Comparison of ENCODE assay signal across 22 cellular contexts in the genomic region with DNA sequence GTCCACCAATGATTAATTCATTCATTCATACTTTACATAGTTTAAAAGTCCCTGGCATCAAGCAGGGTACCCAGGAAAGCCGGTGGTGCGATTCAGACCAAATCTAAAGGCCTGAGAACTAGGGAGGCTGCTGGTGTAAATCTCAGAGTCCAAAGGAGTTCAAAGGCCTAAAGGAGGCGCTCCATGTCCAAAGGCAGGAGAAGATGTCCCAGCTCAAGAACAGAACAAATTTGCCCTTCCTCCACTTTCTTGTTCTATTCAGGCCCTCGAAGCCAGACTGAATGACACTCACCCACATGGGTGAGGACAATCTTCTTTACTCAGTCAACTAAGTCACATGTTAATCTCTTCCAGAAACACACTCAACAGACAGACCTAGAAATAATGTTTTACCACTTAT.
DNase-seq lines count a peak whose midpoint lies in the region; ATAC-seq and TF ChIP-seq lines count a peak whose summit lies in the region.
"Had no signal": no experiment of that assay in that cellular context is flagged by ENCODE, and none has a peak within 500 bp of the region (broad histone marks: within the 10 kb centered on the region; RNA-seq: fewer than 3 reads in every experiment).

No MANE protein-coding gene starts in this region.

- 91 to 100% methylated on average over 3 to 4 of the region's 4 CpGs for WGBS in endodermal cell (ENCODE audit: insufficient coverage in 1 of 2, insufficient read length in 1 of 2), 2 experiments
- WGBS in mesenchymal stem cell = 94% methylated on average over 4 of the region's 4 CpGs

- H3K27me3 ChIP-seq in breast epithelium (no peaks in the 10 kb centered on the region), Panc1 (ENCODE audit: control insufficient read depth, insufficient read depth, low read length) (no peaks in the 10 kb centered on the region), endodermal cell (ENCODE audit: control insufficient read depth, insufficient read depth, low read length, poor library complexity, severe bottlenecking) (no peaks in the 10 kb centered on the region), mesenchymal stem cell (ENCODE audit: control insufficient read depth in 1 of 2, insufficient read depth in 1 of 2, low read length in 2 of 2) (no peaks in the 10 kb centered on the region)

- no peak overlapping the region for H3K23ac ChIP-seq in mesenchymal stem cell (ENCODE audit: low read length in 2 of 2)

- H3K4me3 ChIP-seq in breast epithelium (no peak overlapping the region), Panc1 (ENCODE audit: low read depth in 2 of 2, low read length in 2 of 2) (no peak overlapping the region), endodermal cell (ENCODE audit: low read length) (no peak overlapping the region), mesenchymal stem cell (ENCODE audit: insufficient read depth in 1 of 2, low read depth in 1 of 2, low read length in 2 of 2) (no peak overlapping the region)
- H3K4me3 ChIP-seq: GM23248, SK-N-MC had no signal

- H2AK5ac ChIP-seq in mesenchymal stem cell (ENCODE audit: low read length, severe bottlenecking) = no peak overlapping the region

- H3K36me3 Mint-ChIP-seq in MCF 10A (ENCODE audit: insufficient read depth, unreplicated experiment) = no peaks in the 10 kb centered on the region
- H3K36me3 Mint-ChIP-seq in endodermal cell (ENCODE audit: low read depth) = peaks cover 2% of the 10 kb centered on the region
- no peaks in the 10 kb centered on the region for H3K36me3 Mint-ChIP-seq in activated T-cell treated with anti-CD3 and anti-CD28 coated beads, Interleukin-2, amount 50 U/mL, for 4 hours (ENCODE audit: insufficient read depth)
- H3K36me3 Mint-ChIP-seq: CD4-positive, CD25-positive, alpha-beta regulatory T cell had no signal

- H3K4me2 ChIP-seq in mesenchymal stem cell (ENCODE audit: low read length, poor library complexity, severe bottlenecking) = no peak overlapping the region
- H3K4me2 ChIP-seq: KMS-11 had no signal

- H2BK5ac ChIP-seq in mesenchymal stem cell (ENCODE audit: low read depth, low read length, poor library complexity, severe bottlenecking) = no peak overlapping the region

- no peak for TF ChIP-seq CTCF in MCF 10A (IDR thresholded peaks at IDR 0.05; ENCODE audit: unreplicated experiment)
- TF ChIP-seq CTCF in breast epithelium (IDR thresholded peaks at IDR 0.05) = no peak
- TF ChIP-seq CTCF in Panc1 (IDR thresholded peaks at IDR 0.05) = 0 out of 2 replicates have a peak, but pooled peaks have one; percentile 9
- TF ChIP-seq CTCF in endodermal cell (conservative IDR thresholded peaks at IDR 0.05) = peak; percentile 39

- no peak overlapping the region for H3K14ac ChIP-seq in mesenchymal stem cell (ENCODE audit: low read length in 2 of 2)

- H3K9me3 ChIP-seq in breast epithelium (no peaks in the 10 kb centered on the region), Panc1 (ENCODE audit: control insufficient read depth, insufficient read depth, low read depth, low read length) (no peaks in the 10 kb centered on the region), endodermal cell (ENCODE audit: control insufficient read depth, low read length) (peaks cover 21% of the 10 kb centered on the region), mesenchymal stem cell (ENCODE audit: control insufficient read depth, low read length) (no peaks in the 10 kb centered on the region)

- H2BK120ac ChIP-seq in mesenchymal stem cell (ENCODE audit: low read depth, low read length) = no peak overlapping the region

- H2BK15ac ChIP-seq in mesenchymal stem cell (ENCODE audit: low read depth, poor library complexity, severe bottlenecking) = no peak overlapping the region

- no peak overlapping the region for H2AFZ ChIP-seq in mesenchymal stem cell (ENCODE audit: low read depth, low read length)
- H2AFZ ChIP-seq: GM23248 had no signal

- no peak overlapping the region for H3K4ac ChIP-seq in mesenchymal stem cell (ENCODE audit: low read depth in 1 of 2, low read length in 2 of 2)

- no peaks in the 10 kb centered on the region for H3K4me1 ChIP-seq in breast epithelium
- no peaks in the 10 kb centered on the region for H3K4me1 ChIP-seq in Panc1 (ENCODE audit: control insufficient read depth, insufficient read depth, low read length)
- peaks cover 12% of the 10 kb centered on the region for H3K4me1 ChIP-seq in endodermal cell (ENCODE audit: control insufficient read depth, insufficient read depth, low read length)
- H3K4me1 ChIP-seq in mesenchymal stem cell (ENCODE audit: control insufficient read depth, insufficient read depth, low read depth, low read length) = no peaks in the 10 kb centered on the region

- H3K36me3 ChIP-seq in breast epithelium (no peaks in the 10 kb centered on the region), Panc1 (ENCODE audit: control insufficient read depth, insufficient read depth, low read length) (no peaks in the 10 kb centered on the region), endodermal cell (ENCODE audit: control insufficient read depth, insufficient read depth, low read length) (peaks cover 5% of the 10 kb centered on the region), mesenchymal stem cell (ENCODE audit: control insufficient read depth in 1 of 2, insufficient read depth in 2 of 2, low read depth in 1 of 2, low read length in 2 of 2) (no peaks in the 10 kb centered on the region)

- H3K9me3 Mint-ChIP-seq in MCF 10A (ENCODE audit: unreplicated experiment) = no peaks in the 10 kb centered on the region
- peaks cover 12% of the 10 kb centered on the region for H3K9me3 Mint-ChIP-seq in endodermal cell
- no peaks in the 10 kb centered on the region for H3K9me3 Mint-ChIP-seq in activated T-cell treated with anti-CD3 and anti-CD28 coated beads, Interleukin-2, amount 50 U/mL, for 4 hours

- no peaks in the 10 kb centered on the region for H3K79me1 ChIP-seq in mesenchymal stem cell (replicated peaks; ENCODE audit: low read length, poor library complexity, severe bottlenecking)

- H4K8ac ChIP-seq in mesenchymal stem cell (ENCODE audit: low read length) = no peak overlapping the region

- BruUV-seq in MCF 10A (replicated peaks; lab: Mats Ljungman, UMichigan) (no TSS peak), Panc1 (replicated peaks; lab: Mats Ljungman, UMichigan) (no TSS peak)

- H3K4me3 Mint-ChIP-seq in MCF 10A (ENCODE audit: unreplicated experiment) = no peak overlapping the region
- no peak overlapping the region for H3K4me3 Mint-ChIP-seq in endodermal cell
- no peak overlapping the region for H3K4me3 Mint-ChIP-seq in activated T-cell treated with anti-CD3 and anti-CD28 coated beads, Interleukin-2, amount 50 U/mL, for 4 hours
- H3K4me3 Mint-ChIP-seq: CD4-positive, CD25-positive, alpha-beta regulatory T cell; T-helper 17 cell had no signal

- CTCF ChIA-PET in MCF 10A (lab: Yijun Ruan, JAX) = interaction anchor here (0.6 to 1.2 kb wide), 2 partner anchors 111 to 887 kb away, joined by 3 to 4 read pairs; no protein-coding TSS in a partner anchor
- CTCF ChIA-PET in Panc1 (lab: Charles Lee) = no interaction called here

- no peak overlapping the region for H3K18ac ChIP-seq in mesenchymal stem cell (ENCODE audit: low read depth in 1 of 2, low read length in 2 of 2)

- H3K27ac ChIP-seq in breast epithelium = no peak overlapping the region
- H3K27ac ChIP-seq in Panc1 (ENCODE audit: low read length) = no peak overlapping the region
- no peak overlapping the region for H3K27ac ChIP-seq in endodermal cell (ENCODE audit: low read depth, low read length)
- H3K27ac ChIP-seq in mesenchymal stem cell (ENCODE audit: low read length, poor library complexity, severe bottlenecking) = no peak overlapping the region
- H3K27ac ChIP-seq: GM23248, KMS-11, RWPE1, SK-N-MC had no signal

- ATAC-seq in Panc1 (no peak), GM19455 (IDR thresholded peaks at IDR 0.05; ENCODE audit: unreplicated experiment) (no peak)
- no peak for ATAC-seq in activated T-cell treated with anti-CD3 and anti-CD28 coated beads, Interleukin-2, amount 50 U/mL, for 4 hours
- ATAC-seq: T-helper 17 cell had no signal

- no peak overlapping the region for H2BK12ac ChIP-seq in mesenchymal stem cell (ENCODE audit: low read length in 2 of 2)

- POLR2A ChIA-PET in MCF 10A (lab: Yijun Ruan, JAX) = interaction anchor here (0.7 to 1.2 kb wide), 2 partner anchors 31 to 39 kb away, joined by 3 to 5 read pairs; no protein-coding TSS in a partner anchor
- POLR2A ChIA-PET in Panc1 (lab: Charles Lee) = no interaction called here

- in situ Hi-C loops in KBM-7 (cut with MboI; ENCODE audit: low pct_unique_long_range_greater_than_20kb, low sequenced_read_pairs) (no loop called here), Panc1 (cut with HindIII; ENCODE audit: low pct_unique_long_range_greater_than_20kb, low sequenced_read_pairs) (no loop called here)

- H3K27me3 Mint-ChIP-seq in MCF 10A (ENCODE audit: insufficient read depth, unreplicated experiment) = no peaks in the 10 kb centered on the region
- H3K27me3 Mint-ChIP-seq in endodermal cell (ENCODE audit: insufficient read depth) = no peaks in the 10 kb centered on the region
- no peaks in the 10 kb centered on the region for H3K27me3 Mint-ChIP-seq in activated T-cell treated with anti-CD3 and anti-CD28 coated beads, Interleukin-2, amount 50 U/mL, for 4 hours (ENCODE audit: low read depth)
- H3K27me3 Mint-ChIP-seq: CD4-positive, CD25-positive, alpha-beta regulatory T cell; T-helper 17 cell had no signal

- no peak for TF ChIP-seq POLR2A in breast epithelium (IDR thresholded peaks at IDR 0.05)

- peak overlapping the region; percentile 12 for H3K27ac Mint-ChIP-seq in MCF 10A (ENCODE audit: low read depth, unreplicated experiment)
- H3K27ac Mint-ChIP-seq in endodermal cell = no peak overlapping the region
- H3K27ac Mint-ChIP-seq: CD4-positive, CD25-positive, alpha-beta regulatory T cell; T-helper 17 cell had no signal

- DNase-seq in MCF 10A (ENCODE audit: unreplicated experiment) = no peak
- DNase-seq in breast epithelium (ENCODE audit: low spot score in 2 of 2) = no peak
- peak; percentile 2 for DNase-seq in KBM-7
- no peak for DNase-seq in Panc1 (ENCODE audit: low read depth, low spot score)
- peak; percentile 57 for DNase-seq in endodermal cell
- DNase-seq in mesenchymal stem cell = no peak
- DNase-seq in activated T-cell treated with anti-CD3 and anti-CD28 coated beads, Interleukin-2, amount 50 U/mL, for 4 hours = no peak
- DNase-seq: CD4-positive, CD25-positive, alpha-beta regulatory T cell; DMS153; GM23248; HCEC 1CT; NCI-H1105; NCI-H146; NCI-H1930; NCI-H2107; NCI-H774; SHP77 treated with DMSO at 0.1 percent for 48 hours; T-helper 17 cell had no signal

- no peak overlapping the region for H4K91ac ChIP-seq in mesenchymal stem cell (ENCODE audit: low read length)

- H3K4me1 Mint-ChIP-seq in MCF 10A (ENCODE audit: insufficient read depth, unreplicated experiment) = peaks cover 33% of the 10 kb centered on the region
- H3K4me1 Mint-ChIP-seq in endodermal cell = peaks cover 12% of the 10 kb centered on the region
- H3K4me1 Mint-ChIP-seq in activated T-cell treated with anti-CD3 and anti-CD28 coated beads, Interleukin-2, amount 50 U/mL, for 4 hours (ENCODE audit: low read depth) = no peaks in the 10 kb centered on the region
- H3K4me1 Mint-ChIP-seq: CD4-positive, CD25-positive, alpha-beta regulatory T cell; T-helper 17 cell had no signal

- H3K9ac ChIP-seq in endodermal cell (ENCODE audit: extremely low read depth, low read length, poor library complexity, severe bottlenecking) (no peak overlapping the region), mesenchymal stem cell (ENCODE audit: low read length) (no peak overlapping the region)
- H3K9ac ChIP-seq: GM23248, KMS-11 had no signal

- intact Hi-C loops in MCF 10A (cut with micrococcal nuclease) = no loop called here
- intact Hi-C loops in breast epithelium (cut with DNase I; ENCODE audit: low total_unique reads) = no loop called here
- intact Hi-C loops in Panc1 (cut with micrococcal nuclease; ENCODE audit: unreplicated experiment) = no loop called here

Comparison
In these comparisons a context has a peak if more than half of its experiments do, and no peak if none do; other contexts are left out.
1. DNase-seq: peak in KBM-7 (single experiment) and endodermal cell (single experiment); none in MCF 10A (single experiment), breast epithelium (0 of 2), Panc1 (single experiment), mesenchymal stem cell (single experiment) and activated T-cell treated with anti-CD3 and anti-CD28 coated beads, Interleukin-2, amount 50 U/mL, for 4 hours (single experiment).
2. CTCF ChIP-seq: peak in Panc1 (single experiment) and endodermal cell (single experiment); none in MCF 10A (single experiment) and breast epithelium (0 of 3).